15 cellular contexts compared by ENCODE assay signal in the genomic region with DNA sequence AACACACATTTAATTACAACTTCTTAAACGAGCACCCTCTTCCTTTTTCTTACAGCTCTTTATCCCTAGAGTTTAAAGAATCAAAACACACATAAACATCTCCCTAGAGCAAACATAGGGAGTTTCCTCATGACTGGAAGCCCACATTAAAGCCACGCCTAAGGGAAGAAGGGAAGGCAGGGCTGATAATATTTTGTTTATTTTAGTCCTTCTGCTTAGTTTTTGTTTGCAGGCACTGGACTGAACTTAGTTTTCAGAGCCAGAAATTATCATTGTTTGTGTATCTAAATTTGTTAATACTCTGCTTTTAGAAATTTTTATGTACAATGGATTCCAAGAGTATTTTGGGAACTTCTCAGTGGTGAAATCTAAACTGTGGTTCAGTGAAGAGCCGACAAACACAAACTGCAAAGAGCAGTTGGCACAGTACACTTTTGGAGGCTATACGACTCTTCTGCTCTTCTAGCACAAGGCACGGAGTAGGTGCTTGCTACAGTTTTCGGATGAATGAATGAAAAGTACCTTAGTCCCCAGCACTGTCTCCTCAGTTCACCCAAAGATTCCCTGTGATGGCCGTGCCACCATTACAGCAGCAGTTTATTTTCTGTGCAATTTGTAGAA. TPM values are rescaled to one million over a fixed set of nuclear protein-coding genes. Genes with fewer than 3 reads are reported as not detected.
DNase-seq lines count a peak whose midpoint lies in the region; ATAC-seq and TF ChIP-seq lines count a peak whose summit lies in the region.
"Had no signal": no experiment of that assay in that cellular context is flagged by ENCODE, and none has a peak within 500 bp of the region (broad histone marks: within the 10 kb centered on the region; RNA-seq: fewer than 3 reads in every experiment).

No MANE protein-coding gene starts in this region.

- H3K4me3 Mint-ChIP-seq in HFFc6 (peak overlapping the region; percentile 63), GM23338 (no peak overlapping the region)
- H3K4me3 Mint-ChIP-seq: activated T-helper 1 cell treated with anti-CD3 and anti-CD28 coated beads, Interleukin-12 subunit alpha, Interleukin-12 subunit beta, Interleukin-2, Interleukin-4 antibody, amounts not matched to agents 30 ng/mL and 10 ng/mL and 1 ng/mL, durations not matched to agents 14 hours and 24 hours and 36 hours had no signal

- ATAC-seq in RWPE2 (ENCODE audit: low read depth) (no peak; the same call in 2 of the 3 replicates), GM23338 (no peak), SK-N-SH treated with all-trans-retinoic acid at 6 μM for 48 hours (no peak)
- ATAC-seq: sciatic nerve had no signal

- no peaks in the 10 kb centered on the region for H4K20me1 ChIP-seq in GM23338 (replicated peaks; ENCODE audit: insufficient read depth)

- H3K27ac Mint-ChIP-seq in HFFc6: peak overlapping the region; percentile 76
- no peak overlapping the region for H3K27ac Mint-ChIP-seq in GM23338
- H3K27ac Mint-ChIP-seq: activated T-helper 1 cell treated with anti-CD3 and anti-CD28 coated beads, Interleukin-12 subunit alpha, Interleukin-12 subunit beta, Interleukin-2, Interleukin-4 antibody, amounts not matched to agents 30 ng/mL and 10 ng/mL and 1 ng/mL, durations not matched to agents 14 hours and 24 hours and 36 hours had no signal

- H3K9me3 Mint-ChIP-seq in HFFc6 (no peaks in the 10 kb centered on the region), GM23338 (no peaks in the 10 kb centered on the region)
- H3K9me3 Mint-ChIP-seq: activated T-helper 1 cell treated with anti-CD3 and anti-CD28 coated beads, Interleukin-12 subunit alpha, Interleukin-12 subunit beta, Interleukin-2, Interleukin-4 antibody, amounts not matched to agents 30 ng/mL and 10 ng/mL and 1 ng/mL, durations not matched to agents 14 hours and 24 hours and 36 hours had no signal

- H3K27me3 ChIP-seq in RWPE2 (ENCODE audit: insufficient read depth, poor library complexity, severe bottlenecking) (no peaks in the 10 kb centered on the region), subcutaneous abdominal adipose tissue (ENCODE audit: control insufficient read depth in 5 of 5, insufficient read depth in 4 of 5, low read length in 5 of 5) (no peaks in the 10 kb centered on the region), GM23338 (ENCODE audit: insufficient read depth) (no peaks in the 10 kb centered on the region)
- H3K27me3 ChIP-seq: heart right ventricle, Peyer's patch had no signal

- H3K4me2 ChIP-seq in GM23338: no peak overlapping the region

- no peaks in the 10 kb centered on the region for H3K27me3 Mint-ChIP-seq in HFFc6 (ENCODE audit: insufficient read depth)
- no peaks in the 10 kb centered on the region for H3K27me3 Mint-ChIP-seq in GM23338 (ENCODE audit: insufficient read depth, low read depth, poor library complexity)

- H3K36me3 Mint-ChIP-seq in HFFc6 (ENCODE audit: low read depth) (no peaks in the 10 kb centered on the region), GM23338 (ENCODE audit: low read depth) (no peaks in the 10 kb centered on the region)

- H3K27ac ChIP-seq in RWPE2 (ENCODE audit: poor library complexity, severe bottlenecking) (peak overlapping the region; percentile 99), subcutaneous abdominal adipose tissue (ENCODE audit: low read depth, low read length) (peak overlapping the region; percentile 37), GM23338 (ENCODE audit: low read depth) (no peak overlapping the region)
- H3K27ac ChIP-seq: heart right ventricle had no signal

- no peaks in the 10 kb centered on the region; the same call in 1 of the 2 replicates for H3K9me2 ChIP-seq in GM23338 (ENCODE audit: insufficient read depth)

- H3K36me3 ChIP-seq in RWPE2 (ENCODE audit: low read depth): peaks cover 4% of the 10 kb centered on the region; the same call in 1 of the 2 replicates
- no peaks in the 10 kb centered on the region for H3K36me3 ChIP-seq in subcutaneous abdominal adipose tissue (ENCODE audit: control insufficient read depth in 5 of 5, insufficient read depth in 5 of 5, low read length in 5 of 5)
- H3K36me3 ChIP-seq in GM23338 (ENCODE audit: insufficient read depth): no peaks in the 10 kb centered on the region
- H3K36me3 ChIP-seq: heart right ventricle, Peyer's patch had no signal

- H2AFZ ChIP-seq in GM23338: no peak overlapping the region

- H3K9ac ChIP-seq in subcutaneous abdominal adipose tissue (ENCODE audit: low read length in 5 of 5): peak overlapping the region in 1 of 5 donors; percentile 40

- H3K4me1 ChIP-seq in RWPE2 (ENCODE audit: insufficient read depth, poor library complexity, severe bottlenecking) (peaks cover 59% of the 10 kb centered on the region), subcutaneous abdominal adipose tissue (ENCODE audit: control insufficient read depth in 5 of 5, insufficient read depth in 5 of 5, low read length in 5 of 5) (peaks cover 0 to 14% (median 7%) of the 10 kb centered on the region in 5 donors), GM23338 (ENCODE audit: insufficient read depth) (no peaks in the 10 kb centered on the region)
- H3K4me1 ChIP-seq: Peyer's patch had no signal

- DNase-seq in HFFc6 (peak; percentile 50), RWPE2 (ENCODE audit: low spot score) (no peak), fibroblast of the aortic adventitia (ENCODE audit: low read depth) (peak; percentile 41), GM23338 (ENCODE audit: low spot score) (no peak)
- DNase-seq in activated effector memory CD4-positive, alpha-beta T cell treated with Interleukin-2 at 50 U/mL for 16 hours: no peak
- DNase-seq: activated CD4-positive, alpha-beta T cell treated with anti-CD3 and anti-CD28 coated beads for 48 hours; effector memory CD4-positive, alpha-beta T cell; heart right ventricle; NCI-H345; Peyer's patch had no signal

- H3K4me1 Mint-ChIP-seq in HFFc6 (ENCODE audit: low read depth): peaks cover 94% of the 10 kb centered on the region
- peaks cover 11% of the 10 kb centered on the region for H3K4me1 Mint-ChIP-seq in GM23338

- H3K79me2 ChIP-seq in GM23338 (replicated peaks; ENCODE audit: insufficient read depth): no peaks in the 10 kb centered on the region

- H3F3A ChIP-seq in GM23338 (replicated peaks; ENCODE audit: low read depth): no peaks in the 10 kb centered on the region

- H3K4me3 ChIP-seq in RWPE2 (ENCODE audit: severe bottlenecking) (no peak overlapping the region), fibroblast of the aortic adventitia (ENCODE audit: low read depth, low read length) (no peak overlapping the region), subcutaneous abdominal adipose tissue (ENCODE audit: low read depth in 1 of 5, low read length in 5 of 5) (peak overlapping the region in 1 of 5 donors; percentile 20), GM23338 (no peak overlapping the region)
- H3K4me3 ChIP-seq: heart right ventricle, Peyer's patch had no signal

- H3K9me3 ChIP-seq in RWPE2 (ENCODE audit: severe bottlenecking) (no peaks in the 10 kb centered on the region), subcutaneous abdominal adipose tissue (ENCODE audit: control insufficient read depth in 5 of 5, low read length in 5 of 5) (no peaks in the 10 kb centered on the region)
- H3K9me3 ChIP-seq: heart right ventricle, Peyer's patch had no signal

- TF ChIP-seq CTCF in HFFc6 (IDR thresholded peaks at IDR 0.05) (no peak), RWPE2 (IDR thresholded peaks at IDR 0.05; ENCODE audit: poor library complexity, severe bottlenecking) (no peak), fibroblast of the aortic adventitia (IDR thresholded peaks at IDR 0.05; ENCODE audit: insufficient read depth, low read length) (no peak), GM23338 (conservative IDR thresholded peaks at IDR 0.05; ENCODE audit: low read depth in 2 of 2) (no peak)

TF ChIP-seq in SK-N-SH treated with all-trans-retinoic acid at 6 μM for 48 hours, 23 proteins besides CTCF, POLR2A, EP300 and RAD21:
- TF ChIP-seq GLIS3 (CRISPR knock-in tag; IDR thresholded peaks at IDR 0.05) (no peak), ZNF70 (CRISPR knock-in tag; IDR thresholded peaks at IDR 0.05) (no peak), CSRNP3 (CRISPR knock-in tag; IDR thresholded peaks at IDR 0.05) (no peak), ISL1 (CRISPR knock-in tag; IDR thresholded peaks at IDR 0.05) (no peak), ZNF565 (CRISPR knock-in tag; conservative IDR thresholded peaks at IDR 0.05; ENCODE audit: low read depth) (no peak), OSR1 (CRISPR knock-in tag; IDR thresholded peaks at IDR 0.05) (no peak)

RNA-seq across cellular contexts. Expression of gene AMIGO2, which starts 17.6 kb away (rescaled TPM):
- total RNA-seq in HFFc6 (2021; fragmentation: NEBNext Ultra II Directional; extraction: Animal tissue kit (Norgen Biotek cat#: 25700)): 10 to 100 TPM; 46.6 to 82.4 (median 60.7) TPM
- 2.7 and 3.7 TPM in 2 replicates for total RNA-seq in fibroblast of the aortic adventitia (ENCODE audit: low replicate concordance)
- total RNA-seq in GM23338 (2014; rRNA removed; shearing (Covaris generic)): 3.5 and 3.8 TPM in 2 replicates
- polyA plus RNA-seq in GM23338 (2016; fragmentation: Nextera tagmentation; extraction: Ambion mirVana): 1.8 and 2.1 TPM in 2 replicates

RNA-seq across cellular contexts. Expression of gene PCED1B, which starts 18.0 kb away (rescaled TPM):
- total RNA-seq in HFFc6 (2021; fragmentation: NEBNext Ultra II Directional; extraction: Animal tissue kit (Norgen Biotek cat#: 25700)): 1 to 10 TPM; 3.3 to 5.4 (median 4.9) TPM
- total RNA-seq in fibroblast of the aortic adventitia (ENCODE audit: low replicate concordance): 0.27 TPM in 1 of 2 replicates, not detected in the other
- total RNA-seq in GM23338 (2014; rRNA removed; shearing (Covaris generic)): 5.1 and 6.1 TPM in 2 replicates
- 4.6 and 6.6 TPM in 2 replicates for polyA plus RNA-seq in GM23338 (2016; fragmentation: Nextera tagmentation; extraction: Ambion mirVana)
- polyA plus RNA-seq: neural cell had no signal

Comparison
In these comparisons a context has a peak if more than half of its experiments do, and no peak if none do; other contexts are left out.
1. DNase-seq: peak in HFFc6 (single experiment) and fibroblast of the aortic adventitia (single experiment); none in RWPE2 (single experiment), activated effector memory CD4-positive, alpha-beta T cell treated with Interleukin-2 at 50 U/mL for 16 hours (single experiment) and GM23338 (single experiment).